ENCODE assay signal across 16 cellular contexts in genomic region chr1:114725230-114725629, GRCh38. TPM values are rescaled to one million over a fixed set of nuclear protein-coding genes. Genes with fewer than 3 reads are reported as not detected.
"Had no signal": no experiment of that assay in that cellular context is flagged by ENCODE, and none has a peak within 500 bp of the region (broad histone marks: within the 10 kb centered on the region; RNA-seq: fewer than 3 reads in every experiment).

No MANE protein-coding gene starts in this region.

- H3K27me3 Mint-ChIP-seq: naive thymus-derived CD8-positive, alpha-beta T cell; stimulated activated naive CD8-positive, alpha-beta T cell treated with anti-CD3 and anti-CD28 coated beads, Interleukin-15, Interleukin-2, amounts not matched to agents 100 ng/mL and 50 ng/mL, for 24 hours; type B pancreatic cell had no signal

- H3K9me3 Mint-ChIP-seq: endodermal cell; naive thymus-derived CD8-positive, alpha-beta T cell; stimulated activated naive CD8-positive, alpha-beta T cell treated with anti-CD3 and anti-CD28 coated beads, Interleukin-15, Interleukin-2, amounts not matched to agents 100 ng/mL and 50 ng/mL, for 24 hours; type B pancreatic cell had no signal

- DNase-seq: adrenal gland; endodermal cell; erythroblast; mucosa of descending colon; naive thymus-derived CD8-positive, alpha-beta T cell; retina; SJCRH30; stimulated activated CD4-positive, alpha-beta T cell treated with anti-CD3 and anti-CD28 coated beads, Interleukin-15, amount 100 ng/mL, for 24 hours; stimulated activated CD4-positive, alpha-beta T cell treated with anti-CD3 and anti-CD28 coated beads, Interleukin-4, amount 100 ng/mL, for 24 hours had no signal

- ATAC-seq: gastroesophageal sphincter; left lobe of liver; mucosa of descending colon; naive thymus-derived CD8-positive, alpha-beta T cell had no signal

- H3K4me3 Mint-ChIP-seq: endodermal cell; naive thymus-derived CD8-positive, alpha-beta T cell; stimulated activated naive CD8-positive, alpha-beta T cell treated with anti-CD3 and anti-CD28 coated beads, Interleukin-15, Interleukin-2, amounts not matched to agents 100 ng/mL and 50 ng/mL, for 24 hours; type B pancreatic cell had no signal

- H3K27ac Mint-ChIP-seq: endodermal cell, type B pancreatic cell had no signal

RNA-seq across cellular contexts. Expression of gene AMPD1, which starts 29.9 kb away (rescaled TPM):
- total RNA-seq: adrenal gland; dermis microvascular lymphatic vessel endothelial cell; endodermal cell; gastroesophageal sphincter; left lobe of liver; lung microvascular endothelial cell; naive thymus-derived CD8-positive, alpha-beta T cell; SJCRH30; temporal lobe had no signal
